ENCODE assay signal across 2 cellular contexts in genomic region chrX:129981207-129981553, GRCh38.
TF ChIP-seq lines count a peak whose summit lies in the region.

No MANE protein-coding gene starts in this region.

TF ChIP-seq in IMR-90, 13 proteins besides CTCF, POLR2A, EP300 and RAD21:
- TF ChIP-seq RCOR1 (IDR thresholded peaks at IDR 0.05; ENCODE audit: insufficient replicate concordance, low read length) = no peak

TF ChIP-seq in H1, 55 proteins besides CTCF, POLR2A, EP300 and RAD21:
- TF ChIP-seq TEAD4 (IDR thresholded peaks at IDR 0.05; ENCODE audit: low read depth, low read length) (no peak), RNF2 (IDR thresholded peaks at IDR 0.05; ENCODE audit: borderline replicate concordance, low read depth, low read length, missing control alignments, poor library complexity, severe bottlenecking) (peak; percentile 43), SUZ12 (IDR thresholded peaks at IDR 0.05; ENCODE audit: low read length) (peak; percentile 23; the same call in 1 of the 2 replicates)
